Comparison of ENCODE assay signal across 36 cellular contexts in the genomic region with DNA sequence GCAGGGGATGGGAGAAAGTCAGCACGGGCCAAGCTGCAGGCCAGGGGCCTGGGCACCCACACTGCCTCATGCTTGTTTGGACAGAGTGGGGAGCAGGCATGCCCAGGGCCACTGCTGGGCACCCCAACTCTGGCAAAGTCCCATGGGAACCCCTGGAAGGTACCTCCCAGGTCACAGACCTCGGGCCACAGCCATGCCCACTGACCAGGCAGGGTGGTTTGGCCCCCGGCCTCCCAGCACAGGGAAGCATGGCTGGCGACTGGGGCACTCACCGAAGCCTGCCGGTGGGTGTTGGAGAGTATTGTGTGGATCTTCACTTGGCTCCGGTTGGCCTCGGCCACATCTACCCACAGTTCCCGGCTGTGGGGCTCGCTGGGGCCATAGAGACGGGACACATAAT. TPM values are rescaled to one million over a fixed set of nuclear protein-coding genes. Genes with fewer than 3 reads are reported as not detected.
"Had no signal": no experiment of that assay in that cellular context is flagged by ENCODE, and none has a peak within 500 bp of the region (broad histone marks: within the 10 kb centered on the region; RNA-seq: fewer than 3 reads in every experiment).

No MANE protein-coding gene starts in this region.

- H3K27me3 ChIP-seq: adrenal gland, ascending aorta, body of pancreas, breast epithelium, cardiac muscle cell had no signal

- H3K4me3 ChIP-seq: adrenal gland, ascending aorta, body of pancreas, breast epithelium, cardiac muscle cell had no signal

- H3K9me3 ChIP-seq: adrenal gland, ascending aorta, body of pancreas, breast epithelium had no signal

- FAIRE-seq: astrocyte, bronchial epithelial cell had no signal

- H3K36me3 ChIP-seq: adrenal gland, ascending aorta, brain microvascular endothelial cell, breast epithelium, cardiac muscle cell had no signal

- DNase-seq: activated effector memory CD4-positive, alpha-beta T cell treated with anti-CD3 and anti-CD28 coated beads, Interleukin-2, amount 50 U/mL, for 16 hours; activated gamma-delta T cell; activated gamma-delta T cell treated with Interleukin-2 at 50 U/mL for 16 hours; activated naive CD4-positive, alpha-beta T cell; activated naive CD4-positive, alpha-beta T cell treated with anti-CD3 and anti-CD28 coated beads for 36 hours; activated naive CD4-positive, alpha-beta T cell treated with anti-CD3 and anti-CD28 coated beads, Interleukin-2, amount 10 ng/mL, durations not matched to agents 7 days and 5 days; activated naive CD4-positive, alpha-beta T cell treated with anti-CD3 and anti-CD28 coated beads, Interleukin-2, amount 50 U/mL, for 16 hours; activated naive CD4-positive, alpha-beta T cell treated with Interleukin-2 at 50 U/mL for 16 hours; activated naive CD8-positive, alpha-beta T cell treated with anti-CD3 and anti-CD28 coated beads for 36 hours; activated naive CD8-positive, alpha-beta T cell treated with anti-CD3 and anti-CD28 coated beads, Interleukin-2, amount 10 ng/mL, durations not matched to agents 7 days and 5 days; activated naive CD8-positive, alpha-beta T cell treated with anti-CD3 and anti-CD28 coated beads, Interleukin-2, amount 50 U/mL, for 24 hours; activated T-cell treated with anti-CD3 and anti-CD28 coated beads, Interleukin-2, amount 50 U/mL, for 1 hour; activated T-cell treated with anti-CD3 and anti-CD28 coated beads, Interleukin-2, amount 50 U/mL, for 24 hours; activated T-cell treated with anti-CD3 and anti-CD28 coated beads, Interleukin-2, amount 50 U/mL, for 4 hours; activated T-cell treated with anti-CD3 and anti-CD28 coated beads, Interleukin-2, amount 50 U/mL, for 48 hours; activated T-cell treated with anti-CD3 and anti-CD28 coated beads, Interleukin-2, amount 50 U/mL, for 72 hours; adrenal gland; amniotic stem cell; amygdala; anterior cingulate cortex; aorta; body of pancreas; brain microvascular endothelial cell; caudate nucleus; central memory CD4-positive, alpha-beta T cell; cerebellar nuclear complex had no signal

- H3K27ac ChIP-seq: adrenal gland, ascending aorta, body of pancreas, brain microvascular endothelial cell, cardiac muscle cell had no signal

- H3K4me1 ChIP-seq: adrenal gland, ascending aorta, breast epithelium had no signal

- ATAC-seq: activated naive CD4-positive, alpha-beta T cell treated with anti-CD3 and anti-CD28 coated beads, Interleukin-2, amount 50 U/mL, for 72 hours; activated naive CD8-positive, alpha-beta T cell treated with anti-CD3 and anti-CD28 coated beads, Interleukin-2, amount 50 U/mL, for 24 hours; activated T-cell treated with anti-CD3 and anti-CD28 coated beads, Interleukin-2, amount 50 U/mL, for 4 hours; activated T-cell treated with anti-CD3 and anti-CD28 coated beads, Interleukin-2, amount 50 U/mL, for 72 hours; activated T-helper 17 cell treated with anti-CD3 and anti-CD28 coated beads, Interleukin-2, amount 50 U/mL, for 72 hours; body of pancreas had no signal

RNA-seq across cellular contexts. Expression of a gene that starts 57.0 kb away (rescaled TPM):
- total RNA-seq: activated naive CD4-positive, alpha-beta T cell treated with anti-CD3 and anti-CD28 coated beads for 36 hours; activated naive CD8-positive, alpha-beta T cell treated with anti-CD3 and anti-CD28 coated beads for 36 hours; activated T-cell treated with anti-CD3 and anti-CD28 coated beads, Interleukin-2, amount 50 U/mL, for 4 hours; activated T-helper 1 cell treated with anti-CD3 and anti-CD28 coated beads, Interleukin-12 subunit alpha, Interleukin-12 subunit beta, Interleukin-2, Interleukin-4 antibody, amounts not matched to agents 30 ng/mL and 10 ng/mL and 1 ng/mL, durations not matched to agents 14 hours and 24 hours and 36 hours; activated T-helper 17 cell treated with anti-CD3 and anti-CD28 coated beads, Interleukin-2, amount 50 U/mL, for 72 hours; adrenal gland; ascending aorta; astrocyte; breast epithelium; bronchial epithelial cell; cardiac septum; cerebellum had no signal
- polyA plus RNA-seq: adrenal gland, aorta, cardiac muscle cell had no signal
